11 cellular contexts compared by ENCODE assay signal in genomic region chr12:116601524-116601923, GRCh38. TPM values are rescaled to one million over a fixed set of nuclear protein-coding genes. Genes with fewer than 3 reads are reported as not detected.
DNase-seq lines count a peak whose midpoint lies in the region; ATAC-seq, FAIRE-seq and TF ChIP-seq lines count a peak whose summit lies in the region.
"Had no signal": no experiment of that assay in that cellular context is flagged by ENCODE, and none has a peak within 500 bp of the region (broad histone marks: within the 10 kb centered on the region; RNA-seq: fewer than 3 reads in every experiment).

No MANE protein-coding gene starts in this region.

- no peaks in the 10 kb centered on the region for H3K36me3 ChIP-seq in SJCRH30
- no peaks in the 10 kb centered on the region for H3K36me3 ChIP-seq in fibroblast of lung (ENCODE audit: control insufficient read depth, insufficient read depth, low read length)
- no peaks in the 10 kb centered on the region for H3K36me3 ChIP-seq in upper lobe of left lung
- no peaks in the 10 kb centered on the region for H3K36me3 ChIP-seq in kidney (ENCODE audit: control insufficient read depth in 1 of 2, insufficient read depth in 2 of 2, low read length in 2 of 2)

- ATAC-seq in GM18873 (IDR thresholded peaks at IDR 0.05; ENCODE audit: low FRiP score, unreplicated experiment): no peak
- no peak for ATAC-seq in upper lobe of left lung (ENCODE audit: low FRiP score in 2 of 2)
- ATAC-seq: naive thymus-derived CD8-positive, alpha-beta T cell had no signal

- FAIRE-seq in kidney (lab: Jason Lieb, UNC): no peak

- H3K27me3 ChIP-seq in SJCRH30 (no peaks in the 10 kb centered on the region), fibroblast of lung (ENCODE audit: control insufficient read depth, insufficient read depth, low read length) (no peaks in the 10 kb centered on the region), upper lobe of left lung (no peaks in the 10 kb centered on the region)

- intact Hi-C loops in kidney (cut with DNase I): loop anchor here (10.0 kb wide), 2 partner anchors 327 to 607 kb away; partner anchors contain the start of gene MED13L

- H3K4me1 ChIP-seq in SJCRH30 (no peaks in the 10 kb centered on the region; the same call in 1 of the 2 replicates), fibroblast of lung (ENCODE audit: control insufficient read depth, extremely low read depth, insufficient read depth, low read length) (peaks cover 3% of the 10 kb centered on the region), upper lobe of left lung (peaks cover 9 to 16% (median 14%) of the 10 kb centered on the region in 4 donors), kidney (ENCODE audit: control insufficient read depth in 1 of 2, insufficient read depth in 1 of 2, low read depth in 1 of 2, low read length in 2 of 2) (peaks cover 6 to 7% of the 10 kb centered on the region in 2 donors)

- no peak overlapping the region for H3K4me2 ChIP-seq in fibroblast of lung (ENCODE audit: extremely low read depth, insufficient read depth, low read length)

- no peak for TF ChIP-seq EP300 in upper lobe of left lung (IDR thresholded peaks at IDR 0.05)

- H3K4me3 ChIP-seq in SJCRH30 (no peak overlapping the region), fibroblast of lung (replicated peaks in 1 of 4; ENCODE audit: control extremely low read depth in 1 of 4, insufficient read depth in 1 of 4, low read depth in 3 of 4, low read length in 4 of 4) (no peak overlapping the region), upper lobe of left lung (no peak overlapping the region), kidney (ENCODE audit: low read length in 2 of 2) (no peak overlapping the region)

- no peak for TF ChIP-seq POLR2A in upper lobe of left lung (IDR thresholded peaks at IDR 0.05)

- H3K79me2 ChIP-seq in fibroblast of lung (ENCODE audit: control insufficient read depth, insufficient read depth, low read length): no peaks in the 10 kb centered on the region

- DNase-seq in stimulated activated CD4-positive, alpha-beta T cell treated with anti-CD3 and anti-CD28 coated beads, Interleukin-15, amount 100 ng/mL, for 24 hours: peak; percentile 23
- DNase-seq in stimulated activated CD4-positive, alpha-beta T cell treated with anti-CD3 and anti-CD28 coated beads, Interleukin-4, amount 100 ng/mL, for 1 hour: no peak
- DNase-seq in SJCRH30: peak; percentile 10 to 41
- peak; percentile 41 to 48 for DNase-seq in fibroblast of lung (ENCODE audit: low read depth in 2 of 2)
- DNase-seq in iPS-NIHi7 (ENCODE audit: extremely low spot score): no peak
- DNase-seq in upper lobe of left lung: no peak
- no peak for DNase-seq in kidney
- DNase-seq: CD8-positive, alpha-beta memory T cell; naive thymus-derived CD8-positive, alpha-beta T cell; NCI-H1694 treated with DMSO at 0.1 percent for 48 hours had no signal

- TF ChIP-seq CTCF in fibroblast of lung (conservative IDR thresholded peaks at IDR 0.05 in 1 of 2, IDR thresholded peaks at IDR 0.05 in 1 of 2; ENCODE audit: low read depth in 1 of 2, low read length in 2 of 2): no peak
- TF ChIP-seq CTCF in upper lobe of left lung (IDR thresholded peaks at IDR 0.05): no peak
- no peak for TF ChIP-seq CTCF in kidney (IDR thresholded peaks at IDR 0.05; ENCODE audit: borderline replicate concordance, extremely low read depth, insufficient read depth)

- H4K20me1 ChIP-seq in fibroblast of lung (ENCODE audit: control insufficient read depth, extremely low read depth, insufficient read depth, low read length): no peaks in the 10 kb centered on the region

- H3K27ac ChIP-seq in SJCRH30 (no peak overlapping the region), fibroblast of lung (ENCODE audit: insufficient read depth, low read length) (no peak overlapping the region), upper lobe of left lung (no peak overlapping the region), kidney (ENCODE audit: low read depth in 2 of 2, low read length in 2 of 2) (no peak overlapping the region)

- H3K9ac ChIP-seq in fibroblast of lung (ENCODE audit: insufficient read depth, low read length): no peak overlapping the region
- no peak overlapping the region for H3K9ac ChIP-seq in kidney (ENCODE audit: low read length in 2 of 2)

- no peak overlapping the region for H2AFZ ChIP-seq in fibroblast of lung (ENCODE audit: low read length)

- no peaks in the 10 kb centered on the region for H3K9me3 ChIP-seq in SJCRH30 (replicated peaks)
- no peaks in the 10 kb centered on the region for H3K9me3 ChIP-seq in fibroblast of lung (ENCODE audit: control insufficient read depth, insufficient read depth, low read depth, low read length)
- H3K9me3 ChIP-seq in upper lobe of left lung: no peaks in the 10 kb centered on the region
- no peaks in the 10 kb centered on the region for H3K9me3 ChIP-seq in kidney (ENCODE audit: control insufficient read depth in 1 of 2, low read length in 2 of 2)

RNA-seq across cellular contexts. Expression of gene MAP1LC3B2, which starts 42.3 kb away (rescaled TPM):
- total RNA-seq in SJCRH30 (2014; rRNA removed; shearing (Covaris generic)): not detected in 2 replicates
- total RNA-seq in fibroblast of lung (0.51 and 1.2 TPM in 2 replicates), upper lobe of left lung (1 to 10 TPM in 4 of 6 donors, not detected in 2; 1.5 to 5.7 (median 2.5) TPM), kidney (2.1 TPM)
- polyA plus RNA-seq in fibroblast of lung (0.85 and 1.2 TPM in 2 replicates), kidney (ENCODE audit: insufficient read depth, low read depth, low replicate concordance) (4.5 TPM)
- 2.1 and 3.1 TPM in 2 replicates for polyA plus RNA-seq in fibroblast of lung (2012)
- polyA minus RNA-seq in fibroblast of lung (ENCODE audit: low replicate concordance): not detected in 2 replicates

Comparison
In these comparisons a context has a peak if more than half of its experiments do, and no peak if none do; other contexts are left out.
1. DNase-seq: peak in stimulated activated CD4-positive, alpha-beta T cell treated with anti-CD3 and anti-CD28 coated beads, Interleukin-15, amount 100 ng/mL, for 24 hours (single experiment), SJCRH30 (2 of 2) and fibroblast of lung (2 of 2); none in stimulated activated CD4-positive, alpha-beta T cell treated with anti-CD3 and anti-CD28 coated beads, Interleukin-4, amount 100 ng/mL, for 1 hour (single experiment), iPS-NIHi7 (single experiment), upper lobe of left lung (0 of 2) and kidney (single experiment).